Comparison of ENCODE assay signal across 1 cellular context in the genomic region with DNA sequence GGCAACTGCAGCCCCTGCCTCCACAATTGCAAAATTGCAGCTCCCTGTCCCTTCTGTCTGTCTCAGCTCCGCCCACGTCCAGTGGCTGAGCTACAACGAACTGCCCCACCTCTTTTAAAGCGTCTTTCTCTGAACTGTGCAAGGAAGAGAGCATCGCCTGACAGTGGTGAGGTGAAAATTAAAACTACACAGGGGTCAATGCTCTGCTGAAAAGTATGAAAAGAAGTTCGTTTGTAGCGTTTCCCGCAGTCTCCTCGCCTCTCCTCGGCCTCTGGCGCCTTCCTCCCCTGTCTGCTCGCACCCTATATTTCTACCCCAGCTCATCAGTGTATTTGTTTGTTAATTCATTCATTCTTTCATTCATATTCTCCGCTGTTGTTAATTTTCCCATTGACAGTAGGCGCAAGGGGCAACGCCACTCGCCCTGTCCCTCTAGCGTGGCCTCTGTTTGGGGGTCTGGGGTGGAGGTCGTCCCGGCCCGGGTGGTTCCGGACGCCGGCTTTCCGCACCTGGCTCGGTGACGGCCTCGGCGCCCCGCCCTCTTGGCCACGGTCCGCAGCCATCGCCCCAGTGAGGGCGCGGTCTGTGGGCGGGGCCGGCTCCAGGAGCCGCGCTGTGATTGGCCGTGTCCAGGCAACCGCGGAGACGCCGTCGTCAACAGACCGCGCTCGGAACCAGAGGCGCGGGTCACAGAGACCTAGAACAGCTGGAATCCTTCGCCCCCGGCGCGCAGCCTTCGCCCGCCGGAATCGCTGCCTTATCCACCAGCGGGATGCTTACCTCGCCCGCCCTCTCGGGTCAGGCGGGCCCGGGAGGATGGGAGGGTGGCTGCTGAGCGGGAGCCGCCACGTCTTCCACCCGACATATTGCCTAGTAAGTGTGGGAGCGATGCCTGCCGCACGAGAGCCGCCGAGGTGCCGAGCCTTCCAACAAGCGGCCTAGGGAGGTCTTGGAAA.
TF ChIP-seq lines count a peak whose summit lies in the region.

A gene with protein sequence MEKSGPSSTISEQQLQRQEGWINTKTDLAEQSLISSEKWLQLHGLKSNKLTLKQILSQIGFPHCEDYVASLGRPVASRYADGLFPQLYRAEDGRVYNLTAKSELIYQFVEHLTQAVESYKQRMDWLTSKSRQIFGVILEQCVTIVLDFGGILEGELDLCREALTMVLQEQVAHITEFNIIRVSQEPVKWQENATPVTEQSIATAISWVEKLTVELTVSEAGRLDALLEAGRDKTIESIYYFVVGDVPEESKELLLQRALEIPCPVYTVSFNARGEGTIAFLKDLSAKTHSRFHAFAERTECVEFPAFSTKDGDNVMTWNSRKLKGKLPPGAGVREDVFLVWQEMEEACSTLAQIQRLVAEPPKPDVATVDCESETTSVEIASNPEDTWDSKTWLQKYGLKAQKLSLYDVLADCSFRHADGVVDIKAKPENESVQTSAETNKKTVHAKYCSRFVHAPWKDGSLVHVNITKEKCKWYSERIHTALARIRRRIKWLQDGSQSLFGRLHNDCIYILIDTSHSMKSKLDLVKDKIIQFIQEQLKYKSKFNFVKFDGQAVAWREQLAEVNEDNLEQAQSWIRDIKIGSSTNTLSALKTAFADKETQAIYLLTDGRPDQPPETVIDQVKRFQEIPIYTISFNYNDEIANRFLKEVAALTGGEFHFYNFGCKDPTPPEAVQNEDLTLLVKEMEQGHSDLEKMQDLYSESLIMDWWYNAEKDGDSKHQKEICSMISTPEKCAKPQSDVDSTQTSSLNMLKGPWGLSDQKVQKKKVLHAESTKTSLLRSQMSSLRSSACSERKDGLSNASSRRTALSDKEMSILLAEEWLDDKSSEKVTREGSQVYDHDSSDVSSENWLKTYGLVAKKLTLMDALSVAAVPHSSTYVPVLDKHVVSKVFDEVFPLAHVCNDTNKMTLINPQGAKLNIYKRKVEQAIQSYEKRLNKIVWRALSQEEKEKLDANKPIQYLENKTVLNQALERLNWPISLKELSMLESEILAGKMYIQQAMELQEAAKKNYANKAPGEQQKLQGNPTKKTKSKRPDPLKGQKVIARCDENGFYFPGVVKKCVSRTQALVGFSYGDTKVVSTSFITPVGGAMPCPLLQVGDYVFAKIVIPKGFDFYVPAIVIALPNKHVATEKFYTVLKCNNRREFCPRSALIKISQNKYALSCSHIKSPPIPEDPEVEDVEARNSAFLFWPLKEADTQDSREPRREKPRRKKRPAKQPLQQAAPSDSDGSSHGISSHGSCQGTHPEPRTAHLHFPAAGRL (N-terminal part only) (plus strand): TSS at position 677 of the 956 bp plus-strand sequence. CDS start 5,926 bp downstream, outside the sequence.

TF ChIP-seq in HEK293, 187 proteins besides CTCF, POLR2A, EP300 and RAD21 (continued from another document):
- TF ChIP-seq, protein P1, sequence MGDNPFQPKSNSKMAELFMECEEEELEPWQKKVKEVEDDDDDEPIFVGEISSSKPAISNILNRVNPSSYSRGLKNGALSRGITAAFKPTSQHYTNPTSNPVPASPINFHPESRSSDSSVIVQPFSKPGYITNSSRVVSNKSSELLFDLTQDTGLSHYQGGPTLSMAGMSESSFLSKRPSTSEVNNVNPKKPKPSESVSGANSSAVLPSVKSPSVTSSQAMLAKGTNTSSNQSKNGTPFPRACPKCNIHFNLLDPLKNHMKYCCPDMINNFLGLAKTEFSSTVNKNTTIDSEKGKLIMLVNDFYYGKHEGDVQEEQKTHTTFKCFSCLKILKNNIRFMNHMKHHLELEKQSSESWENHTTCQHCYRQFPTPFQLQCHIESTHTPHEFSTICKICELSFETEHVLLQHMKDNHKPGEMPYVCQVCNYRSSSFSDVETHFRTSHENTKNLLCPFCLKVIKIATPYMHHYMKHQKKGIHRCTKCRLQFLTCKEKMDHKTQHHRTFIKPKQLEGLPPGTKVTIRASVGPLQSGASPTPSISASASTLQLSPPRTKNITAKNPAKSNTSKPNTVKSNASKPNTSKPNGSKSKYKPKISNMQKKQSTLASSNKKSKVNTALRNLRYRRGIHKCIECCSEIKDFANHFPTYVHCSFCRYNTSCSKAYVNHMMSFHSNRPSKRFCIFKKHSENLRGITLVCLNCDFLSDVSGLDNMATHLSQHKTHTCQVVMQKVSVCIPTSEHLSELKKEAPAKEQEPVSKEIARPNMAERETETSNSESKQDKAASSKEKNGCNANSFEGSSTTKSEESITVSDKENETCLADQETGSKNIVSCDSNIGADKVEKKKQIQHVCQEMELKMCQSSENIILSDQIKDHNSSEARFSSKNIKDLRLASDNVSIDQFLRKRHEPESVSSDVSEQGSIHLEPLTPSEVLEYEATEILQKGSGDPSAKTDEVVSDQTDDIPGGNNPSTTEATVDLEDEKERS (tag by site-specific recombination; IDR thresholded peaks at IDR 0.05), result no peak
- no peak for TF ChIP-seq ZNF610 (tag by site-specific recombination; IDR thresholded peaks at IDR 0.05; ENCODE audit: borderline replicate concordance)
- TF ChIP-seq GFI1B (tag by site-specific recombination; IDR thresholded peaks at IDR 0.05), result no peak
- no peak for TF ChIP-seq ZNF777 (tag by site-specific recombination; IDR thresholded peaks at IDR 0.05; ENCODE audit: borderline replicate concordance)
- TF ChIP-seq, protein P2, sequence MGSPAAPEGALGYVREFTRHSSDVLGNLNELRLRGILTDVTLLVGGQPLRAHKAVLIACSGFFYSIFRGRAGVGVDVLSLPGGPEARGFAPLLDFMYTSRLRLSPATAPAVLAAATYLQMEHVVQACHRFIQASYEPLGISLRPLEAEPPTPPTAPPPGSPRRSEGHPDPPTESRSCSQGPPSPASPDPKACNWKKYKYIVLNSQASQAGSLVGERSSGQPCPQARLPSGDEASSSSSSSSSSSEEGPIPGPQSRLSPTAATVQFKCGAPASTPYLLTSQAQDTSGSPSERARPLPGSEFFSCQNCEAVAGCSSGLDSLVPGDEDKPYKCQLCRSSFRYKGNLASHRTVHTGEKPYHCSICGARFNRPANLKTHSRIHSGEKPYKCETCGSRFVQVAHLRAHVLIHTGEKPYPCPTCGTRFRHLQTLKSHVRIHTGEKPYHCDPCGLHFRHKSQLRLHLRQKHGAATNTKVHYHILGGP (tag by site-specific recombination; IDR thresholded peaks at IDR 0.05), result no peak
- no peak for TF ChIP-seq WT1 (tag by site-specific recombination; IDR thresholded peaks at IDR 0.05)
- no peak for TF ChIP-seq ZNF155 (tag by site-specific recombination; IDR thresholded peaks at IDR 0.05)
- no peak for TF ChIP-seq ZNF529 (tag by site-specific recombination; IDR thresholded peaks at IDR 0.05; ENCODE audit: insufficient replicate concordance)
- TF ChIP-seq, protein P3, sequence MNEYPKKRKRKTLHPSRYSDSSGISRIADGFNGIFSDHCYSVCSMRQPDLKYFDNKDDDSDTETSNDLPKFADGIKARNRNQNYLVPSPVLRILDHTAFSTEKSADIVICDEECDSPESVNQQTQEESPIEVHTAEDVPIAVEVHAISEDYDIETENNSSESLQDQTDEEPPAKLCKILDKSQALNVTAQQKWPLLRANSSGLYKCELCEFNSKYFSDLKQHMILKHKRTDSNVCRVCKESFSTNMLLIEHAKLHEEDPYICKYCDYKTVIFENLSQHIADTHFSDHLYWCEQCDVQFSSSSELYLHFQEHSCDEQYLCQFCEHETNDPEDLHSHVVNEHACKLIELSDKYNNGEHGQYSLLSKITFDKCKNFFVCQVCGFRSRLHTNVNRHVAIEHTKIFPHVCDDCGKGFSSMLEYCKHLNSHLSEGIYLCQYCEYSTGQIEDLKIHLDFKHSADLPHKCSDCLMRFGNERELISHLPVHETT (tag by site-specific recombination; IDR thresholded peaks at IDR 0.05), result no peak
- TF ChIP-seq, protein P4, sequence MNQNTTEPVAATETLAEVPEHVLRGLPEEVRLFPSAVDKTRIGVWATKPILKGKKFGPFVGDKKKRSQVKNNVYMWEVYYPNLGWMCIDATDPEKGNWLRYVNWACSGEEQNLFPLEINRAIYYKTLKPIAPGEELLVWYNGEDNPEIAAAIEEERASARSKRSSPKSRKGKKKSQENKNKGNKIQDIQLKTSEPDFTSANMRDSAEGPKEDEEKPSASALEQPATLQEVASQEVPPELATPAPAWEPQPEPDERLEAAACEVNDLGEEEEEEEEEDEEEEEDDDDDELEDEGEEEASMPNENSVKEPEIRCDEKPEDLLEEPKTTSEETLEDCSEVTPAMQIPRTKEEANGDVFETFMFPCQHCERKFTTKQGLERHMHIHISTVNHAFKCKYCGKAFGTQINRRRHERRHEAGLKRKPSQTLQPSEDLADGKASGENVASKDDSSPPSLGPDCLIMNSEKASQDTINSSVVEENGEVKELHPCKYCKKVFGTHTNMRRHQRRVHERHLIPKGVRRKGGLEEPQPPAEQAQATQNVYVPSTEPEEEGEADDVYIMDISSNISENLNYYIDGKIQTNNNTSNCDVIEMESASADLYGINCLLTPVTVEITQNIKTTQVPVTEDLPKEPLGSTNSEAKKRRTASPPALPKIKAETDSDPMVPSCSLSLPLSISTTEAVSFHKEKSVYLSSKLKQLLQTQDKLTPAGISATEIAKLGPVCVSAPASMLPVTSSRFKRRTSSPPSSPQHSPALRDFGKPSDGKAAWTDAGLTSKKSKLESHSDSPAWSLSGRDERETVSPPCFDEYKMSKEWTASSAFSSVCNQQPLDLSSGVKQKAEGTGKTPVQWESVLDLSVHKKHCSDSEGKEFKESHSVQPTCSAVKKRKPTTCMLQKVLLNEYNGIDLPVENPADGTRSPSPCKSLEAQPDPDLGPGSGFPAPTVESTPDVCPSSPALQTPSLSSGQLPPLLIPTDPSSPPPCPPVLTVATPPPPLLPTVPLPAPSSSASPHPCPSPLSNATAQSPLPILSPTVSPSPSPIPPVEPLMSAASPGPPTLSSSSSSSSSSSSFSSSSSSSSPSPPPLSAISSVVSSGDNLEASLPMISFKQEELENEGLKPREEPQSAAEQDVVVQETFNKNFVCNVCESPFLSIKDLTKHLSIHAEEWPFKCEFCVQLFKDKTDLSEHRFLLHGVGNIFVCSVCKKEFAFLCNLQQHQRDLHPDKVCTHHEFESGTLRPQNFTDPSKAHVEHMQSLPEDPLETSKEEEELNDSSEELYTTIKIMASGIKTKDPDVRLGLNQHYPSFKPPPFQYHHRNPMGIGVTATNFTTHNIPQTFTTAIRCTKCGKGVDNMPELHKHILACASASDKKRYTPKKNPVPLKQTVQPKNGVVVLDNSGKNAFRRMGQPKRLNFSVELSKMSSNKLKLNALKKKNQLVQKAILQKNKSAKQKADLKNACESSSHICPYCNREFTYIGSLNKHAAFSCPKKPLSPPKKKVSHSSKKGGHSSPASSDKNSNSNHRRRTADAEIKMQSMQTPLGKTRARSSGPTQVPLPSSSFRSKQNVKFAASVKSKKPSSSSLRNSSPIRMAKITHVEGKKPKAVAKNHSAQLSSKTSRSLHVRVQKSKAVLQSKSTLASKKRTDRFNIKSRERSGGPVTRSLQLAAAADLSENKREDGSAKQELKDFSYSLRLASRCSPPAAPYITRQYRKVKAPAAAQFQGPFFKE (tag by site-specific recombination; IDR thresholded peaks at IDR 0.05; ENCODE audit: borderline replicate concordance), result no peak
- no peak for TF ChIP-seq KLF7 (tag by site-specific recombination; IDR thresholded peaks at IDR 0.05; ENCODE audit: borderline replicate concordance)
- TF ChIP-seq GLI2 (tag by site-specific recombination; IDR thresholded peaks at IDR 0.05; ENCODE audit: borderline replicate concordance, low read depth), result no peak
- no peak for TF ChIP-seq ZNF514 (tag by site-specific recombination; IDR thresholded peaks at IDR 0.05)
- TF ChIP-seq ZBTB17 (tag by site-specific recombination; IDR thresholded peaks at IDR 0.05), result peak; percentile 64
- TF ChIP-seq ZNF350 (tag by site-specific recombination; IDR thresholded peaks at IDR 0.05), result no peak
- TF ChIP-seq, protein P5, sequence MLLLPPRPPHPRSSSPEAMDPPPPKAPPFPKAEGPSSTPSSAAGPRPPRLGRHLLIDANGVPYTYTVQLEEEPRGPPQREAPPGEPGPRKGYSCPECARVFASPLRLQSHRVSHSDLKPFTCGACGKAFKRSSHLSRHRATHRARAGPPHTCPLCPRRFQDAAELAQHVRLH (tag by site-specific recombination; IDR thresholded peaks at IDR 0.05), result no peak
- TF ChIP-seq GLIS2 (tag by site-specific recombination; IDR thresholded peaks at IDR 0.05), result no peak
- TF ChIP-seq ZNF354C (tag by site-specific recombination; IDR thresholded peaks at IDR 0.05; ENCODE audit: borderline replicate concordance, low read depth), result no peak
- TF ChIP-seq ZNF221 (tag by site-specific recombination; IDR thresholded peaks at IDR 0.05; ENCODE audit: borderline replicate concordance), result no peak
- TF ChIP-seq ZNF600 (tag by site-specific recombination; IDR thresholded peaks at IDR 0.05), result no peak
- TF ChIP-seq GLIS1 (tag by site-specific recombination; IDR thresholded peaks at IDR 0.05), result no peak
- no peak for TF ChIP-seq ZNF658 (tag by site-specific recombination; IDR thresholded peaks at IDR 0.05)
- TF ChIP-seq ZNF121 (tag by site-specific recombination; IDR thresholded peaks at IDR 0.05), result no peak
- TF ChIP-seq, protein P6, sequence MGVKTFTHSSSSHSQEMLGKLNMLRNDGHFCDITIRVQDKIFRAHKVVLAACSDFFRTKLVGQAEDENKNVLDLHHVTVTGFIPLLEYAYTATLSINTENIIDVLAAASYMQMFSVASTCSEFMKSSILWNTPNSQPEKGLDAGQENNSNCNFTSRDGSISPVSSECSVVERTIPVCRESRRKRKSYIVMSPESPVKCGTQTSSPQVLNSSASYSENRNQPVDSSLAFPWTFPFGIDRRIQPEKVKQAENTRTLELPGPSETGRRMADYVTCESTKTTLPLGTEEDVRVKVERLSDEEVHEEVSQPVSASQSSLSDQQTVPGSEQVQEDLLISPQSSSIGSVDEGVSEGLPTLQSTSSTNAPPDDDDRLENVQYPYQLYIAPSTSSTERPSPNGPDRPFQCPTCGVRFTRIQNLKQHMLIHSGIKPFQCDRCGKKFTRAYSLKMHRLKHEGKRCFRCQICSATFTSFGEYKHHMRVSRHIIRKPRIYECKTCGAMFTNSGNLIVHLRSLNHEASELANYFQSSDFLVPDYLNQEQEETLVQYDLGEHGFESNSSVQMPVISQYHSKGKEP (tag by site-specific recombination; IDR thresholded peaks at IDR 0.05), result no peak
- no peak for TF ChIP-seq ZNF48 (tag by site-specific recombination; IDR thresholded peaks at IDR 0.05)
TF ChIP-seq in HEK293: peak in this region for 20.
